Comparison of ENCODE assay signal across 18 cellular contexts in genomic region chrX:45761920-45762319, GRCh38.
DNase-seq lines count a peak whose midpoint lies in the region; ATAC-seq and TF ChIP-seq lines count a peak whose summit lies in the region.
"Had no signal": no experiment of that assay in that cellular context is flagged by ENCODE, and none has a peak within 500 bp of the region (broad histone marks: within the 10 kb centered on the region; RNA-seq: fewer than 3 reads in every experiment).

No MANE protein-coding gene starts in this region.

- peak overlapping the region; percentile 24 for H3K27ac Mint-ChIP-seq in CD8-positive, alpha-beta T cell
- H3K27ac Mint-ChIP-seq in HFFc6 (peak overlapping the region; percentile 99), naive B cell (peak overlapping the region; percentile 18 to 94 (median 91))
- H3K27ac Mint-ChIP-seq in activated T-helper 2 cell treated with anti-CD3 and anti-CD28 coated beads, Interferon-gamma antibody, Interleukin-2, Interleukin-4, amounts not matched to agents 10 μg/mL and 5 μg/mL and 100 μg/mL, durations not matched to agents 14 hours and 24 hours and 36 hours = peak overlapping the region; percentile 78
- H3K27ac Mint-ChIP-seq: nephron progenitor cell had no signal

- DNase-seq in CD8-positive, alpha-beta T cell = no peak
- DNase-seq in HFFc6 (no peak), naive B cell (no peak), substantia nigra (lab: John Stamatoyannopoulos, UW) (no peak), NCI-H82 (lab: John Stamatoyannopoulos, UW) (no peak), GM03348 (ENCODE audit: low spot score) (no peak)
- no peak for DNase-seq in activated T-helper 2 cell treated with anti-CD3 and anti-CD28 coated beads, Interferon-gamma antibody, Interleukin-2, Interleukin-4, amounts not matched to agents 10 μg/mL and 5 μg/mL and 100 μg/mL, durations not matched to agents 14 hours and 24 hours and 36 hours (ENCODE audit: low spot score)
- DNase-seq: caudate nucleus, DMS153, erythroblast, hippocampal formation, left ventricle myocardium inferior, NCI-H2107, nephron progenitor cell, right lobe of liver, SJCRH30 had no signal

- POLR2A ChIA-PET in CD8-positive, alpha-beta T cell (lab: Charles Lee) = no interaction called here

- H3K4me3 ChIP-seq in CD8-positive, alpha-beta T cell (ENCODE audit: low read depth, low read length) = no peak overlapping the region
- H3K4me3 ChIP-seq: left ventricle myocardium inferior, right lobe of liver, SJCRH30, suprapubic skin had no signal

- H3K27me3 Mint-ChIP-seq in CD8-positive, alpha-beta T cell (ENCODE audit: low read depth) = no peaks in the 10 kb centered on the region
- H3K27me3 Mint-ChIP-seq in HFFc6 (ENCODE audit: insufficient read depth) = peaks cover 33% of the 10 kb centered on the region
- no peaks in the 10 kb centered on the region for H3K27me3 Mint-ChIP-seq in activated T-helper 2 cell treated with anti-CD3 and anti-CD28 coated beads, Interferon-gamma antibody, Interleukin-2, Interleukin-4, amounts not matched to agents 10 μg/mL and 5 μg/mL and 100 μg/mL, durations not matched to agents 14 hours and 24 hours and 36 hours (ENCODE audit: low read depth)
- H3K27me3 Mint-ChIP-seq in naive B cell = no peaks in the 10 kb centered on the region

- no peaks in the 10 kb centered on the region for H3K9me3 Mint-ChIP-seq in CD8-positive, alpha-beta T cell
- H3K9me3 Mint-ChIP-seq in HFFc6 (peaks cover 6% of the 10 kb centered on the region), naive B cell (no peaks in the 10 kb centered on the region)
- H3K9me3 Mint-ChIP-seq in activated T-helper 2 cell treated with anti-CD3 and anti-CD28 coated beads, Interferon-gamma antibody, Interleukin-2, Interleukin-4, amounts not matched to agents 10 μg/mL and 5 μg/mL and 100 μg/mL, durations not matched to agents 14 hours and 24 hours and 36 hours = no peaks in the 10 kb centered on the region

- TF ChIP-seq CTCF in CD8-positive, alpha-beta T cell (IDR thresholded peaks at IDR 0.05) = no peak
- TF ChIP-seq CTCF in HFFc6 (IDR thresholded peaks at IDR 0.05) = no peak

- no peak overlapping the region for H3K4me3 Mint-ChIP-seq in CD8-positive, alpha-beta T cell
- H3K4me3 Mint-ChIP-seq in HFFc6 = peak overlapping the region; percentile 97
- peak overlapping the region; percentile 50 for H3K4me3 Mint-ChIP-seq in activated T-helper 2 cell treated with anti-CD3 and anti-CD28 coated beads, Interferon-gamma antibody, Interleukin-2, Interleukin-4, amounts not matched to agents 10 μg/mL and 5 μg/mL and 100 μg/mL, durations not matched to agents 14 hours and 24 hours and 36 hours (ENCODE audit: low read depth)
- H3K4me3 Mint-ChIP-seq in naive B cell = peak overlapping the region in 7 of 8 donors; percentile 0 to 87 (median 48)
- H3K4me3 Mint-ChIP-seq: nephron progenitor cell had no signal

- H3K4me1 Mint-ChIP-seq in CD8-positive, alpha-beta T cell (ENCODE audit: low read depth) = peaks cover 61% of the 10 kb centered on the region
- H3K4me1 Mint-ChIP-seq in HFFc6 (ENCODE audit: low read depth) (peaks cover 76% of the 10 kb centered on the region), naive B cell (peaks cover 36 to 73% (median 38%) of the 10 kb centered on the region in 3 donors)
- H3K4me1 Mint-ChIP-seq in activated T-helper 2 cell treated with anti-CD3 and anti-CD28 coated beads, Interferon-gamma antibody, Interleukin-2, Interleukin-4, amounts not matched to agents 10 μg/mL and 5 μg/mL and 100 μg/mL, durations not matched to agents 14 hours and 24 hours and 36 hours (ENCODE audit: low read depth) = peaks cover 66% of the 10 kb centered on the region

- intact Hi-C loops in CD8-positive, alpha-beta T cell (cut with DNase I, micrococcal nuclease) = loop anchor here (10.0 kb wide), 2 partner anchors 783 to 1073 kb away; partner anchors contain the start of genes RP2 (in 1 of the 2) and ZNF674 (in 1 of the 2)
- intact Hi-C loops in activated T-helper 2 cell treated with anti-CD3 and anti-CD28 coated beads, Interferon-gamma antibody, Interleukin-2, Interleukin-4, amounts not matched to agents 10 μg/mL and 5 μg/mL and 100 μg/mL, durations not matched to agents 14 hours and 24 hours and 36 hours (cut with micrococcal nuclease) = loop anchor here (5.0 kb wide), 1 partner anchor 255 kb away; no protein-coding TSS in a partner anchor

- no peaks in the 10 kb centered on the region for H3K27me3 ChIP-seq in CD8-positive, alpha-beta T cell (ENCODE audit: insufficient read depth, low read length)
- H3K27me3 ChIP-seq: right lobe of liver, SJCRH30, suprapubic skin had no signal

- H3K36me3 ChIP-seq in CD8-positive, alpha-beta T cell (ENCODE audit: insufficient read depth, low read length) = no peaks in the 10 kb centered on the region
- H3K36me3 ChIP-seq: left ventricle myocardium inferior, right lobe of liver, SJCRH30, suprapubic skin had no signal

- peaks cover 3% of the 10 kb centered on the region for H3K36me3 Mint-ChIP-seq in CD8-positive, alpha-beta T cell
- H3K36me3 Mint-ChIP-seq in HFFc6 (ENCODE audit: low read depth) = peaks cover 81% of the 10 kb centered on the region
- H3K36me3 Mint-ChIP-seq in activated T-helper 2 cell treated with anti-CD3 and anti-CD28 coated beads, Interferon-gamma antibody, Interleukin-2, Interleukin-4, amounts not matched to agents 10 μg/mL and 5 μg/mL and 100 μg/mL, durations not matched to agents 14 hours and 24 hours and 36 hours (ENCODE audit: low read depth) = peaks cover 81% of the 10 kb centered on the region
- no peaks in the 10 kb centered on the region for H3K36me3 Mint-ChIP-seq in naive B cell

- H3K4me1 ChIP-seq in CD8-positive, alpha-beta T cell (ENCODE audit: insufficient read depth, low read length) = peaks cover 25% of the 10 kb centered on the region
- H3K4me1 ChIP-seq: left ventricle myocardium inferior, right lobe of liver, SJCRH30 had no signal

- H3K27ac ChIP-seq in CD8-positive, alpha-beta T cell (ENCODE audit: low read depth, low read length) = no peak overlapping the region
- H3K27ac ChIP-seq in substantia nigra (ENCODE audit: low read depth, low read length, poor library complexity, severe bottlenecking) = no peak overlapping the region
- H3K27ac ChIP-seq: left ventricle myocardium inferior, right lobe of liver, SJCRH30, suprapubic skin, VCaP had no signal

- CTCF ChIA-PET in CD8-positive, alpha-beta T cell (lab: Charles Lee) = no interaction called here

- H3K9me3 ChIP-seq in CD8-positive, alpha-beta T cell (ENCODE audit: low read length) = no peaks in the 10 kb centered on the region
- H3K9me3 ChIP-seq: left ventricle myocardium inferior, right lobe of liver, SJCRH30, suprapubic skin had no signal

- ATAC-seq in CD8-positive, alpha-beta T cell = no peak
- ATAC-seq in naive B cell (ENCODE audit: low read depth in 2 of 2) = no peak
- ATAC-seq: right lobe of liver had no signal

Comparison
In these comparisons a context has a peak if more than half of its experiments do, and no peak if none do; other contexts are left out.
1. H3K27ac Mint-ChIP-seq: peak in every context shown above with its lines; median percentile 99 in HFFc6; 91 in naive B cell; 78 in activated T-helper 2 cell treated with anti-CD3 and anti-CD28 coated beads, Interferon-gamma antibody, Interleukin-2, Interleukin-4, amounts not matched to agents 10 μg/mL and 5 μg/mL and 100 μg/mL, durations not matched to agents 14 hours and 24 hours and 36 hours; 24 in CD8-positive, alpha-beta T cell.